Comparison of ENCODE assay signal across 21 cellular contexts in genomic region chr12:120350576-120351350, GRCh38. TPM values are rescaled to one million over a fixed set of nuclear protein-coding genes. Genes with fewer than 3 reads are reported as not detected.
A peak's percentile ranks its signal among the peaks of the same experiment; 100 is the strongest.
DNase-seq lines count a peak whose midpoint lies in the region; ATAC-seq and TF ChIP-seq lines count a peak whose summit lies in the region.
"Had no signal": no experiment of that assay in that cellular context is flagged by ENCODE, and none has a peak within 500 bp of the region (broad histone marks: within the 10 kb centered on the region; RNA-seq: fewer than 3 reads in every experiment).

No MANE protein-coding gene starts in this region.

- no peaks in the 10 kb centered on the region for H3K9me3 ChIP-seq in right lobe of liver
- H3K9me3 ChIP-seq in aorta (ENCODE audit: control insufficient read depth, low read length), result no peaks in the 10 kb centered on the region

- H3K4me3 ChIP-seq in right lobe of liver, result peak overlapping the region in 1 of 3 donors; percentile 26
- H3K4me3 ChIP-seq in aorta (ENCODE audit: low read length in 2 of 2), result no peak overlapping the region
- H3K4me3 ChIP-seq: K562 had no signal

- DNase-seq in DMS 273 (lab: John Stamatoyannopoulos, UW; ENCODE audit: unreplicated experiment) (peak; percentile 21), DMS 273 treated with DMSO at 0.1 percent for 48 hours (lab: John Stamatoyannopoulos, UW) (no peak), SHP77 (lab: John Stamatoyannopoulos, UW) (peak; percentile 59 to 78), right lobe of liver (peak; percentile 80 to 89 (median 89)), aorta (no peak)
- DNase-seq in stimulated activated CD4-positive, alpha-beta T cell treated with anti-CD3 and anti-CD28 coated beads, Interleukin-12 subunit alpha, Interleukin-12 subunit beta, amount 100 ng/mL, for 4 hours, result no peak
- DNase-seq in stimulated activated naive CD4-positive, alpha-beta T cell treated with Interleukin-2 at 50 U/mL for 16 hours (lab: John Stamatoyannopoulos, UW), result no peak
- DNase-seq: activated CD8-positive, alpha-beta T cell treated with anti-CD3 and anti-CD28 coated beads for 36 hours; activated T-cell treated with anti-CD3 and anti-CD28 coated beads, Interleukin-2, amount 50 U/mL, for 48 hours; HCEC 1CT; NCI-H1048; NCI-H2171; occipital lobe; stimulated activated CD4-positive, alpha-beta T cell treated with anti-CD3 and anti-CD28 coated beads, Interleukin-2, amount 100 ng/mL, for 48 hours had no signal

- H3K27ac ChIP-seq in right lobe of liver, result peak overlapping the region in 1 of 3 donors; percentile 61
- no peak overlapping the region for H3K27ac ChIP-seq in aorta (ENCODE audit: low read depth in 1 of 2, low read length in 2 of 2)
- H3K27ac ChIP-seq: C4-2B had no signal

- WGBS in right lobe of liver (ENCODE audit: insufficient coverage, low coverage, low lambda C conversion rate, missing lambda C conversion rate), result 20% methylated on average over 8 of the region's 19 CpGs
- WGBS in aorta, 2 donors, result 5 to 6% methylated on average over 19 of the region's 19 CpGs

- H3K4me1 ChIP-seq in right lobe of liver (peaks cover 0 to 17% (median 6%) of the 10 kb centered on the region in 4 donors), aorta (ENCODE audit: control insufficient read depth in 1 of 2, insufficient read depth in 2 of 2, low read length in 2 of 2) (no peaks in the 10 kb centered on the region)

- TF ChIP-seq CTCF in right lobe of liver (IDR thresholded peaks at IDR 0.05), result no peak

- intact Hi-C loops in right lobe of liver (cut with DNase I) (no loop called here), aorta (cut with DNase I) (no loop called here)

- ATAC-seq in right lobe of liver (peak; percentile 95 to 98 (median 96)), aorta (ENCODE audit: low FRiP score) (peak; percentile 32), GM21390 (IDR thresholded peaks at IDR 0.05; ENCODE audit: unreplicated experiment) (no peak)
- ATAC-seq: activated CD8-positive, alpha-beta T cell treated with anti-CD3 and anti-CD28 coated beads for 36 hours; Right ventricle myocardium inferior; WTC11 had no signal

- H3K27me3 ChIP-seq in right lobe of liver (no peaks in the 10 kb centered on the region), aorta (ENCODE audit: control insufficient read depth in 1 of 2, insufficient read depth in 2 of 2, low read length in 1 of 2) (no peaks in the 10 kb centered on the region)

- no peak for TF ChIP-seq POLR2A in right lobe of liver (IDR thresholded peaks at IDR 0.05)

- H3K36me3 ChIP-seq in right lobe of liver (no peaks in the 10 kb centered on the region), aorta (ENCODE audit: control insufficient read depth in 1 of 2, insufficient read depth in 2 of 2, low read length in 1 of 2) (no peaks in the 10 kb centered on the region)

RNA-seq across cellular contexts. Expression of gene MSI1, which starts 18.2 kb away (rescaled TPM):
- 1 to 10 TPM in 1 of 6 experiments, under 1 TPM in 1, not detected in 4; 0.06 to 1.6 TPM for total RNA-seq in right lobe of liver
- total RNA-seq in aorta, result 1 to 10 TPM in 1 of 2 donors, under 1 TPM in 1; 0.32 to 1.3 TPM
- under 1 TPM in 1 of 2 donors, not detected in 1; 0.75 TPM for polyA plus RNA-seq in aorta
- polyA plus RNA-seq: K562 had no signal

RNA-seq across cellular contexts. Expression of gene PLA2G1B, which starts 23.2 kb away (rescaled TPM):
- total RNA-seq in right lobe of liver (not detected), aorta (1 to 10 TPM in 1 of 2 donors, under 1 TPM in 1; 0.91 to 1.2 TPM)
- polyA plus RNA-seq in aorta, result 1 to 10 TPM; 2.0 to 3.9 TPM
- total RNA-seq: A172, kidney epithelial cell, occipital lobe, Right ventricle myocardium inferior had no signal
- polyA plus RNA-seq: K562 had no signal

RNA-seq across cellular contexts. Expression of gene SIRT4, which starts 48.6 kb away (rescaled TPM):
- total RNA-seq in right lobe of liver, result 1 to 10 TPM in 5 of 6 experiments, under 1 TPM in 1; 0.56 to 4.1 (median 3.0) TPM
- total RNA-seq in aorta, result 1 to 10 TPM in 1 of 2 donors, under 1 TPM in 1; 0.39 to 1.6 TPM
- 1 to 10 TPM; 1.8 to 2.5 TPM for polyA plus RNA-seq in aorta

RNA-seq across cellular contexts. Expression of gene RNU4-1, which starts 57.7 kb away (rescaled TPM):
- total RNA-seq in right lobe of liver (1,000 to 10,000 TPM in 4 of 6 experiments, under 1 TPM in 1, not detected in 1; under 0.01 to 2,710 (median 2,128) TPM), aorta (1,000 to 10,000 TPM; 1,718 to 2,225 TPM)
- polyA plus RNA-seq in aorta, result not detected
- total RNA-seq: kidney epithelial cell had no signal

RNA-seq across cellular contexts. Expression of gene RNU4-2, which starts 59.1 kb away (rescaled TPM):
- total RNA-seq in right lobe of liver (1,000 to 10,000 TPM in 4 of 6 experiments, under 1 TPM in 2; under 0.01 to 8,070 (median 3,211) TPM), aorta (over 10,000 TPM; 15,052 to 24,410 TPM)
- not detected for polyA plus RNA-seq in aorta
- polyA plus RNA-seq: K562 had no signal

Comparison
In these comparisons a context has a peak if more than half of its experiments do, and no peak if none do; other contexts are left out.
1. DNase-seq: peak in DMS 273 (single experiment), SHP77 (2 of 2) and right lobe of liver (3 of 3); none in DMS 273 treated with DMSO at 0.1 percent for 48 hours (single experiment), aorta (0 of 2), stimulated activated CD4-positive, alpha-beta T cell treated with anti-CD3 and anti-CD28 coated beads, Interleukin-12 subunit alpha, Interleukin-12 subunit beta, amount 100 ng/mL, for 4 hours (single experiment) and stimulated activated naive CD4-positive, alpha-beta T cell treated with Interleukin-2 at 50 U/mL for 16 hours (single experiment).